In genomic region chr5:71663570-71663969, GRCh38 we compare ENCODE assay signal across 4 cellular contexts.
TF ChIP-seq lines count a peak whose summit lies in the region.

No MANE protein-coding gene starts in this region.

TF ChIP-seq in SK-N-SH, 30 proteins besides CTCF, POLR2A, EP300 and RAD21 (continues in another document):
- TF ChIP-seq ZBTB33 (IDR thresholded peaks at IDR 0.05; ENCODE audit: borderline replicate concordance, low read depth): no peak
- TF ChIP-seq USF2 (IDR thresholded peaks at IDR 0.05; ENCODE audit: borderline replicate concordance, low read depth, low read length): no peak
- no peak for TF ChIP-seq SIN3A (IDR thresholded peaks at IDR 0.05; ENCODE audit: borderline replicate concordance, low read depth, low read length)
- no peak for TF ChIP-seq GABPA (IDR thresholded peaks at IDR 0.05; ENCODE audit: low read depth)
- TF ChIP-seq, protein P1, sequence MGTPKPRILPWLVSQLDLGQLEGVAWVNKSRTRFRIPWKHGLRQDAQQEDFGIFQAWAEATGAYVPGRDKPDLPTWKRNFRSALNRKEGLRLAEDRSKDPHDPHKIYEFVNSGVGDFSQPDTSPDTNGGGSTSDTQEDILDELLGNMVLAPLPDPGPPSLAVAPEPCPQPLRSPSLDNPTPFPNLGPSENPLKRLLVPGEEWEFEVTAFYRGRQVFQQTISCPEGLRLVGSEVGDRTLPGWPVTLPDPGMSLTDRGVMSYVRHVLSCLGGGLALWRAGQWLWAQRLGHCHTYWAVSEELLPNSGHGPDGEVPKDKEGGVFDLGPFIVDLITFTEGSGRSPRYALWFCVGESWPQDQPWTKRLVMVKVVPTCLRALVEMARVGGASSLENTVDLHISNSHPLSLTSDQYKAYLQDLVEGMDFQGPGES (IDR thresholded peaks at IDR 0.05; ENCODE audit: low read depth, low read length): no peak
- TF ChIP-seq NFIC (IDR thresholded peaks at IDR 0.05; ENCODE audit: borderline replicate concordance): no peak

TF ChIP-seq in SK-N-SH treated with all-trans-retinoic acid at 6 μM for 48 hours, 23 proteins besides CTCF, POLR2A, EP300 and RAD21:
- no peak for TF ChIP-seq TCF4 (CRISPR knock-in tag; IDR thresholded peaks at IDR 0.05; ENCODE audit: borderline replicate concordance)
- no peak for TF ChIP-seq ZFP3 (CRISPR knock-in tag; IDR thresholded peaks at IDR 0.05)
- TF ChIP-seq, protein P2, sequence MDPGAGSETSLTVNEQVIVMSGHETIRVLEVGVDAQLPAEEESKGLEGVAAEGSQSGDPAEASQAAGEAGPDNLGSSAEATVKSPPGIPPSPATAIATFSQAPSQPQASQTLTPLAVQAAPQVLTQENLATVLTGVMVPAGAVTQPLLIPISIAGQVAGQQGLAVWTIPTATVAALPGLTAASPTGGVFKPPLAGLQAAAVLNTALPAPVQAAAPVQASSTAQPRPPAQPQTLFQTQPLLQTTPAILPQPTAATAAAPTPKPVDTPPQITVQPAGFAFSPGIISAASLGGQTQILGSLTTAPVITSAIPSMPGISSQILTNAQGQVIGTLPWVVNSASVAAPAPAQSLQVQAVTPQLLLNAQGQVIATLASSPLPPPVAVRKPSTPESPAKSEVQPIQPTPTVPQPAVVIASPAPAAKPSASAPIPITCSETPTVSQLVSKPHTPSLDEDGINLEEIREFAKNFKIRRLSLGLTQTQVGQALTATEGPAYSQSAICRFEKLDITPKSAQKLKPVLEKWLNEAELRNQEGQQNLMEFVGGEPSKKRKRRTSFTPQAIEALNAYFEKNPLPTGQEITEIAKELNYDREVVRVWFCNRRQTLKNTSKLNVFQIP (CRISPR knock-in tag; IDR thresholded peaks at IDR 0.05; ENCODE audit: borderline replicate concordance, low read depth): no peak
- TF ChIP-seq OSR1 (CRISPR knock-in tag; IDR thresholded peaks at IDR 0.05): no peak
- TF ChIP-seq CREB5 (CRISPR knock-in tag; IDR thresholded peaks at IDR 0.05; ENCODE audit: low read depth): no peak
- TF ChIP-seq TOX (CRISPR knock-in tag; IDR thresholded peaks at IDR 0.05; ENCODE audit: borderline replicate concordance): no peak
- no peak for TF ChIP-seq GLIS3 (CRISPR knock-in tag; IDR thresholded peaks at IDR 0.05)
- no peak for TF ChIP-seq CSDC2 (CRISPR knock-in tag; IDR thresholded peaks at IDR 0.05)
TF ChIP-seq in SK-N-SH treated with all-trans-retinoic acid at 6 μM for 48 hours: peak in this region for 0.

TF ChIP-seq in HCT116, 20 proteins besides CTCF, POLR2A, EP300 and RAD21:
- TF ChIP-seq CBX3 (IDR thresholded peaks at IDR 0.05; ENCODE audit: low read depth) (no peak), CEBPB (IDR thresholded peaks at IDR 0.05; ENCODE audit: low read depth) (no peak), YY1 (IDR thresholded peaks at IDR 0.05; ENCODE audit: extremely low read depth, insufficient replicate concordance, low read depth, low read length) (no peak), POLR2AphosphoS5 (IDR thresholded peaks at IDR 0.05; ENCODE audit: low read depth, low read length) (no peak), ZNF274 (IDR thresholded peaks at IDR 0.05; ENCODE audit: low read depth, low read length) (no peak), FOSL1 (IDR thresholded peaks at IDR 0.05; ENCODE audit: low read depth) (no peak), MAX (IDR thresholded peaks at IDR 0.05) (no peak), JUND (IDR thresholded peaks at IDR 0.05) (no peak)

TF ChIP-seq in K562, 482 proteins besides CTCF, POLR2A, EP300 and RAD21:
- TF ChIP-seq KAT8 (IDR thresholded peaks at IDR 0.05; ENCODE audit: low read depth) (no peak), NR2C2 (CRISPR knock-in tag; IDR thresholded peaks at IDR 0.05) (no peak), NR2C2 (tag; IDR thresholded peaks at IDR 0.05) (no peak), ZNF395 (CRISPR knock-in tag; IDR thresholded peaks at IDR 0.05) (no peak), CHD2 (IDR thresholded peaks at IDR 0.05; ENCODE audit: low read depth, low read length) (no peak), BCOR (IDR thresholded peaks at IDR 0.05) (no peak), UBTF (IDR thresholded peaks at IDR 0.05; ENCODE audit: borderline replicate concordance in 1 of 2, low read depth in 2 of 2, low read length in 2 of 2) (no peak), ZBTB49 (CRISPR knock-in tag; IDR thresholded peaks at IDR 0.05; ENCODE audit: borderline replicate concordance) (no peak), SMARCE1 (IDR thresholded peaks at IDR 0.05) (no peak)
- TF ChIP-seq, protein P3, sequence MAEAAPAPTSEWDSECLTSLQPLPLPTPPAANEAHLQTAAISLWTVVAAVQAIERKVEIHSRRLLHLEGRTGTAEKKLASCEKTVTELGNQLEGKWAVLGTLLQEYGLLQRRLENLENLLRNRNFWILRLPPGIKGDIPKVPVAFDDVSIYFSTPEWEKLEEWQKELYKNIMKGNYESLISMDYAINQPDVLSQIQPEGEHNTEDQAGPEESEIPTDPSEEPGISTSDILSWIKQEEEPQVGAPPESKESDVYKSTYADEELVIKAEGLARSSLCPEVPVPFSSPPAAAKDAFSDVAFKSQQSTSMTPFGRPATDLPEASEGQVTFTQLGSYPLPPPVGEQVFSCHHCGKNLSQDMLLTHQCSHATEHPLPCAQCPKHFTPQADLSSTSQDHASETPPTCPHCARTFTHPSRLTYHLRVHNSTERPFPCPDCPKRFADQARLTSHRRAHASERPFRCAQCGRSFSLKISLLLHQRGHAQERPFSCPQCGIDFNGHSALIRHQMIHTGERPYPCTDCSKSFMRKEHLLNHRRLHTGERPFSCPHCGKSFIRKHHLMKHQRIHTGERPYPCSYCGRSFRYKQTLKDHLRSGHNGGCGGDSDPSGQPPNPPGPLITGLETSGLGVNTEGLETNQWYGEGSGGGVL (CRISPR knock-in tag; IDR thresholded peaks at IDR 0.05): no peak
TF ChIP-seq in K562: peak in this region for 0.
